In the genomic region with DNA sequence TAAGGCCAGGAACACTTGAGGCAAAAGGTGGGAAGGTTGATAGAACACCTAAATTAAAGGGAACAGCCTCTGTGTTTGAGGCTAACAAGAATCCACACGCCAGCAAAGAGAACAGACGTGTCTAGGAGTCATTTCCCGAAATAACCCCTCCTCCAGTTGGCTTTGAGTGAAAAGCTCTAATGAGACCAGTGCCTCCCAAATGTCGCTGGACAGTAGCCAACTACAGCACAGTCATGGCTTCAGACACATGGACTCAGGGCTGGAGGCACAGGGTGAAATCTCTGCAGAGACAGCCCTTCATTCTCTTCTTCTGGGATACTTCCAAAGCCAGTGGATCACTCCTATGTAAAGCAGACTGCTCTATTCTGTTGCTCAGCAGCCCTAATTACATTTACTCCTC, we compare ENCODE assay signal across 1 cellular context.
TF ChIP-seq lines count a peak whose summit lies in the region.

No MANE protein-coding gene starts in this region.

TF ChIP-seq in HepG2, 621 proteins besides CTCF, POLR2A, EP300 and RAD21:
- TF ChIP-seq, protein P1, sequence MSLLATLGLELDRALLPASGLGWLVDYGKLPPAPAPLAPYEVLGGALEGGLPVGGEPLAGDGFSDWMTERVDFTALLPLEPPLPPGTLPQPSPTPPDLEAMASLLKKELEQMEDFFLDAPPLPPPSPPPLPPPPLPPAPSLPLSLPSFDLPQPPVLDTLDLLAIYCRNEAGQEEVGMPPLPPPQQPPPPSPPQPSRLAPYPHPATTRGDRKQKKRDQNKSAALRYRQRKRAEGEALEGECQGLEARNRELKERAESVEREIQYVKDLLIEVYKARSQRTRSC (CRISPR knock-in tag; IDR thresholded peaks at IDR 0.05; ENCODE audit: low read depth), result no peak
- TF ChIP-seq JUND (CRISPR knock-in tag; IDR thresholded peaks at IDR 0.05) (no peak), UBTF (CRISPR knock-in tag; IDR thresholded peaks at IDR 0.05) (no peak), ZBTB20 (CRISPR knock-in tag; IDR thresholded peaks at IDR 0.05; ENCODE audit: borderline replicate concordance, low read depth) (no peak), ZEB1 (IDR thresholded peaks at IDR 0.05; ENCODE audit: insufficient replicate concordance, low read depth) (no peak), SRSF9 (IDR thresholded peaks at IDR 0.05; ENCODE audit: borderline replicate concordance, insufficient read depth, low read depth, low read length, poor library complexity, severe bottlenecking) (no peak), MTA3 (CRISPR knock-in tag; IDR thresholded peaks at IDR 0.05) (no peak), AGO1 (IDR thresholded peaks at IDR 0.05; ENCODE audit: low read depth, low read length, poor library complexity, severe bottlenecking) (no peak), JARID2 (CRISPR knock-in tag; IDR thresholded peaks at IDR 0.05; ENCODE audit: insufficient replicate concordance) (no peak), PLRG1 (conservative IDR thresholded peaks at IDR 0.05) (no peak)
- TF ChIP-seq, protein P2, sequence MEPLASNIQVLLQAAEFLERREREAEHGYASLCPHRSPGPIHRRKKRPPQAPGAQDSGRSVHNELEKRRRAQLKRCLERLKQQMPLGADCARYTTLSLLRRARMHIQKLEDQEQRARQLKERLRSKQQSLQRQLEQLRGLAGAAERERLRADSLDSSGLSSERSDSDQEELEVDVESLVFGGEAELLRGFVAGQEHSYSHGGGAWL (CRISPR knock-in tag; IDR thresholded peaks at IDR 0.05), result no peak
- TF ChIP-seq, protein P3, sequence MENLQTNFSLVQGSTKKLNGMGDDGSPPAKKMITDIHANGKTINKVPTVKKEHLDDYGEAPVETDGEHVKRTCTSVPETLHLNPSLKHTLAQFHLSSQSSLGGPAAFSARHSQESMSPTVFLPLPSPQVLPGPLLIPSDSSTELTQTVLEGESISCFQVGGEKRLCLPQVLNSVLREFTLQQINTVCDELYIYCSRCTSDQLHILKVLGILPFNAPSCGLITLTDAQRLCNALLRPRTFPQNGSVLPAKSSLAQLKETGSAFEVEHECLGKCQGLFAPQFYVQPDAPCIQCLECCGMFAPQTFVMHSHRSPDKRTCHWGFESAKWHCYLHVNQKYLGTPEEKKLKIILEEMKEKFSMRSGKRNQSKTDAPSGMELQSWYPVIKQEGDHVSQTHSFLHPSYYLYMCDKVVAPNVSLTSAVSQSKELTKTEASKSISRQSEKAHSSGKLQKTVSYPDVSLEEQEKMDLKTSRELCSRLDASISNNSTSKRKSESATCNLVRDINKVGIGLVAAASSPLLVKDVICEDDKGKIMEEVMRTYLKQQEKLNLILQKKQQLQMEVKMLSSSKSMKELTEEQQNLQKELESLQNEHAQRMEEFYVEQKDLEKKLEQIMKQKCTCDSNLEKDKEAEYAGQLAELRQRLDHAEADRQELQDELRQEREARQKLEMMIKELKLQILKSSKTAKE (CRISPR knock-in tag; IDR thresholded peaks at IDR 0.05; ENCODE audit: borderline replicate concordance), result no peak
- TF ChIP-seq, protein P4, sequence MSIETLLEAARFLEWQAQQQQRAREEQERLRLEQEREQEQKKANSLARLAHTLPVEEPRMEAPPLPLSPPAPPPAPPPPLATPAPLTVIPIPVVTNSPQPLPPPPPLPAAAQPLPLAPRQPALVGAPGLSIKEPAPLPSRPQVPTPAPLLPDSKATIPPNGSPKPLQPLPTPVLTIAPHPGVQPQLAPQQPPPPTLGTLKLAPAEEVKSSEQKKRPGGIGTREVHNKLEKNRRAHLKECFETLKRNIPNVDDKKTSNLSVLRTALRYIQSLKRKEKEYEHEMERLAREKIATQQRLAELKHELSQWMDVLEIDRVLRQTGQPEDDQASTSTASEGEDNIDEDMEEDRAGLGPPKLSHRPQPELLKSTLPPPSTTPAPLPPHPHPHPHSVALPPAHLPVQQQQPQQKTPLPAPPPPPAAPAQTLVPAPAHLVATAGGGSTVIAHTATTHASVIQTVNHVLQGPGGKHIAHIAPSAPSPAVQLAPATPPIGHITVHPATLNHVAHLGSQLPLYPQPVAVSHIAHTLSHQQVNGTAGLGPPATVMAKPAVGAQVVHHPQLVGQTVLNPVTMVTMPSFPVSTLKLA (IDR thresholded peaks at IDR 0.05), result no peak
TF ChIP-seq in HepG2: peak in this region for 0.
